ENCODE assay signal across 37 cellular contexts in genomic region chr12:23262670-23263069, GRCh38.
"Had no signal": no experiment of that assay in that cellular context is flagged by ENCODE, and none has a peak within 500 bp of the region (broad histone marks: within the 10 kb centered on the region; RNA-seq: fewer than 3 reads in every experiment).

No MANE protein-coding gene starts in this region.

- H3K36me3 Mint-ChIP-seq: activated CD4-positive, alpha-beta memory T cell treated with anti-CD3 and anti-CD28 coated beads for 36 hours; activated naive CD8-positive, alpha-beta T cell treated with anti-CD3 and anti-CD28 coated beads for 36 hours had no signal

- H3K27ac ChIP-seq: adrenal gland, body of pancreas, brain microvascular endothelial cell, breast epithelium, VCaP had no signal

- DNase-seq: activated B cell treated with CpG ODN at 0.5 μM for 24 hours; activated CD4-positive, alpha-beta memory T cell treated with anti-CD3 and anti-CD28 coated beads for 36 hours; activated CD4-positive, alpha-beta T cell treated with anti-CD3 and anti-CD28 coated beads for 4 hours; activated CD4-positive, alpha-beta T cell treated with anti-CD3 and anti-CD28 coated beads, Interleukin-2, amount 10 ng/mL, durations not matched to agents 24 days and 14 days; activated CD4-positive, alpha-beta T cell treated with anti-CD3 and anti-CD28 coated beads, Interleukin-2, amount 50 U/mL, for 1 hour; activated CD4-positive, alpha-beta T cell treated with anti-CD3 and anti-CD28 coated beads, Interleukin-2, amount 50 U/mL, for 4 hours; activated CD4-positive, CD25-positive, alpha-beta regulatory T cell treated with anti-CD3 and anti-CD28 coated beads, Interleukin-2, amount 50 U/mL, for 72 hours; activated CD8-positive, alpha-beta memory T cell treated with anti-CD3 and anti-CD28 coated beads, Interleukin-2, amount 50 U/mL, for 4 hours; activated CD8-positive, alpha-beta T cell treated with anti-CD3 and anti-CD28 coated beads for 36 hours; activated effector memory CD4-positive, alpha-beta T cell treated with anti-CD3 and anti-CD28 coated beads, Interleukin-2, amount 50 U/mL, for 16 hours; activated gamma-delta T cell treated with Interleukin-2 at 50 U/mL for 16 hours; activated naive CD4-positive, alpha-beta T cell; activated naive CD4-positive, alpha-beta T cell treated with anti-CD3 and anti-CD28 coated beads for 36 hours; activated naive CD4-positive, alpha-beta T cell treated with anti-CD3 and anti-CD28 coated beads, Interleukin-2, amount 50 U/mL, for 16 hours; activated naive CD8-positive, alpha-beta T cell treated with anti-CD3 and anti-CD28 coated beads for 36 hours; activated T-cell treated with anti-CD3 and anti-CD28 coated beads for 4 hours; activated T-cell treated with anti-CD3 and anti-CD28 coated beads, Interleukin-2, amount 50 U/mL, for 1 hour; activated T-cell treated with anti-CD3 and anti-CD28 coated beads, Interleukin-2, amount 50 U/mL, for 4 hours; activated T-cell treated with anti-CD3 and anti-CD28 coated beads, Interleukin-2, amount 50 U/mL, for 72 hours; adrenal gland; amniotic stem cell; aorta; body of pancreas; brain microvascular endothelial cell; central memory CD4-positive, alpha-beta T cell; T-helper 1 cell; T-helper 2 cell; T-helper 9 cell had no signal

- ATAC-seq: activated CD8-positive, alpha-beta T cell treated with anti-CD3 and anti-CD28 coated beads for 36 hours; activated naive CD4-positive, alpha-beta T cell treated with anti-CD3 and anti-CD28 coated beads, Interleukin-2, amount 50 U/mL, for 72 hours; activated T-cell treated with anti-CD3 and anti-CD28 coated beads, Interleukin-2, amount 50 U/mL, for 4 hours; activated T-cell treated with anti-CD3 and anti-CD28 coated beads, Interleukin-2, amount 50 U/mL, for 72 hours; activated T-helper 17 cell treated with anti-CD3 and anti-CD28 coated beads, Interleukin-2, amount 50 U/mL, for 72 hours; body of pancreas had no signal

- H3K27me3 Mint-ChIP-seq: activated CD4-positive, alpha-beta memory T cell treated with anti-CD3 and anti-CD28 coated beads for 36 hours; activated CD4-positive, alpha-beta T cell treated with anti-CD3 and anti-CD28 coated beads, Interleukin-2, amount 10 ng/mL, durations not matched to agents 24 days and 14 days; activated CD8-positive, alpha-beta T cell treated with anti-CD3 and anti-CD28 coated beads for 36 hours; activated naive CD8-positive, alpha-beta T cell treated with anti-CD3 and anti-CD28 coated beads for 36 hours; activated T-helper 17 cell treated with anti-CD3 and anti-CD28 coated beads, Interleukin-2, amount 50 U/mL, for 72 hours had no signal

- H3K4me3 ChIP-seq: adrenal gland, body of pancreas, breast epithelium had no signal

- FAIRE-seq: astrocyte, TTC549 had no signal

- H3K9me3 ChIP-seq: adrenal gland, body of pancreas, breast epithelium had no signal

- H3K36me3 ChIP-seq: adrenal gland, brain microvascular endothelial cell, breast epithelium had no signal

- H3K27ac Mint-ChIP-seq: activated B cell treated with CpG ODN at 0.5 μM for 24 hours; activated CD4-positive, alpha-beta memory T cell treated with anti-CD3 and anti-CD28 coated beads for 36 hours; activated CD4-positive, alpha-beta T cell treated with anti-CD3 and anti-CD28 coated beads, Interleukin-2, amount 10 ng/mL, durations not matched to agents 24 days and 14 days; activated CD8-positive, alpha-beta T cell treated with anti-CD3 and anti-CD28 coated beads for 36 hours; activated naive CD4-positive, alpha-beta T cell treated with anti-CD3 and anti-CD28 coated beads for 36 hours; activated naive CD4-positive, alpha-beta T cell treated with anti-CD3 and anti-CD28 coated beads, Interleukin-2, amount 50 U/mL, for 72 hours; activated naive CD8-positive, alpha-beta T cell treated with anti-CD3 and anti-CD28 coated beads for 36 hours; activated T-cell treated with anti-CD3 and anti-CD28 coated beads, Interleukin-2, amount 50 U/mL, for 72 hours; activated T-helper 1 cell treated with anti-CD3 and anti-CD28 coated beads, Interleukin-12 subunit alpha, Interleukin-12 subunit beta, Interleukin-2, Interleukin-4 antibody, amounts not matched to agents 30 ng/mL and 10 ng/mL and 1 ng/mL, durations not matched to agents 14 hours and 24 hours and 36 hours; activated T-helper 17 cell treated with anti-CD3 and anti-CD28 coated beads, Interleukin-2, amount 50 U/mL, for 72 hours; T-helper 1 cell treated with Interleukin-12 subunit alpha and Interleukin-12 subunit beta and Interleukin-4 antibody, amounts not matched to agents 30 μg/mL and 1 μg/mL, for 36 hours; T-helper 2 cell treated with Interferon-gamma antibody and Interleukin-4, amounts not matched to agents 5 μg/mL and 100 μg/mL, for 36 hours had no signal

- H3K4me3 Mint-ChIP-seq: activated B cell treated with CpG ODN at 0.5 μM for 24 hours; activated CD4-positive, alpha-beta memory T cell treated with anti-CD3 and anti-CD28 coated beads for 36 hours; activated CD4-positive, alpha-beta T cell treated with anti-CD3 and anti-CD28 coated beads, Interleukin-2, amount 10 ng/mL, durations not matched to agents 24 days and 14 days; activated CD8-positive, alpha-beta T cell treated with anti-CD3 and anti-CD28 coated beads for 36 hours; activated naive CD4-positive, alpha-beta T cell treated with anti-CD3 and anti-CD28 coated beads for 36 hours; activated naive CD8-positive, alpha-beta T cell treated with anti-CD3 and anti-CD28 coated beads for 36 hours; activated T-cell treated with anti-CD3 and anti-CD28 coated beads, Interleukin-2, amount 50 U/mL, for 4 hours; activated T-cell treated with anti-CD3 and anti-CD28 coated beads, Interleukin-2, amount 50 U/mL, for 72 hours; activated T-helper 1 cell treated with anti-CD3 and anti-CD28 coated beads, Interleukin-12 subunit alpha, Interleukin-12 subunit beta, Interleukin-2, Interleukin-4 antibody, amounts not matched to agents 30 ng/mL and 10 ng/mL and 1 ng/mL, durations not matched to agents 14 hours and 24 hours and 36 hours; activated T-helper 17 cell treated with anti-CD3 and anti-CD28 coated beads, Interleukin-2, amount 50 U/mL, for 72 hours; T-helper 1 cell treated with Interleukin-12 subunit alpha and Interleukin-12 subunit beta and Interleukin-4 antibody, amounts not matched to agents 30 μg/mL and 1 μg/mL, for 36 hours; T-helper 2 cell treated with Interferon-gamma antibody and Interleukin-4, amounts not matched to agents 5 μg/mL and 100 μg/mL, for 36 hours had no signal

- H3K27me3 ChIP-seq: adrenal gland, body of pancreas, brain microvascular endothelial cell, breast epithelium had no signal

- H3K9me3 Mint-ChIP-seq: activated B cell treated with CpG ODN at 0.5 μM for 24 hours; activated CD4-positive, alpha-beta T cell treated with anti-CD3 and anti-CD28 coated beads, Interleukin-2, amount 10 ng/mL, durations not matched to agents 24 days and 14 days; activated CD8-positive, alpha-beta T cell treated with anti-CD3 and anti-CD28 coated beads for 36 hours; activated T-helper 1 cell treated with anti-CD3 and anti-CD28 coated beads, Interleukin-12 subunit alpha, Interleukin-12 subunit beta, Interleukin-2, Interleukin-4 antibody, amounts not matched to agents 30 ng/mL and 10 ng/mL and 1 ng/mL, durations not matched to agents 14 hours and 24 hours and 36 hours had no signal

- H3K4me1 ChIP-seq: adrenal gland, body of pancreas, breast epithelium had no signal

- H3K4me1 Mint-ChIP-seq: activated B cell treated with CpG ODN at 0.5 μM for 24 hours; activated CD4-positive, alpha-beta T cell treated with anti-CD3 and anti-CD28 coated beads, Interleukin-2, amount 10 ng/mL, durations not matched to agents 24 days and 14 days; activated naive CD8-positive, alpha-beta T cell treated with anti-CD3 and anti-CD28 coated beads for 36 hours; activated T-helper 17 cell treated with anti-CD3 and anti-CD28 coated beads, Interleukin-2, amount 50 U/mL, for 72 hours had no signal
